ENCODE assay signal across 1 cellular context in genomic region chr14:68403794-68404522, GRCh38.
TF ChIP-seq lines count a peak whose summit lies in the region.

No MANE protein-coding gene starts in this region.

TF ChIP-seq in GM12878, 131 proteins besides CTCF, POLR2A, EP300 and RAD21 (continued from another document):
- TF ChIP-seq, protein P1, sequence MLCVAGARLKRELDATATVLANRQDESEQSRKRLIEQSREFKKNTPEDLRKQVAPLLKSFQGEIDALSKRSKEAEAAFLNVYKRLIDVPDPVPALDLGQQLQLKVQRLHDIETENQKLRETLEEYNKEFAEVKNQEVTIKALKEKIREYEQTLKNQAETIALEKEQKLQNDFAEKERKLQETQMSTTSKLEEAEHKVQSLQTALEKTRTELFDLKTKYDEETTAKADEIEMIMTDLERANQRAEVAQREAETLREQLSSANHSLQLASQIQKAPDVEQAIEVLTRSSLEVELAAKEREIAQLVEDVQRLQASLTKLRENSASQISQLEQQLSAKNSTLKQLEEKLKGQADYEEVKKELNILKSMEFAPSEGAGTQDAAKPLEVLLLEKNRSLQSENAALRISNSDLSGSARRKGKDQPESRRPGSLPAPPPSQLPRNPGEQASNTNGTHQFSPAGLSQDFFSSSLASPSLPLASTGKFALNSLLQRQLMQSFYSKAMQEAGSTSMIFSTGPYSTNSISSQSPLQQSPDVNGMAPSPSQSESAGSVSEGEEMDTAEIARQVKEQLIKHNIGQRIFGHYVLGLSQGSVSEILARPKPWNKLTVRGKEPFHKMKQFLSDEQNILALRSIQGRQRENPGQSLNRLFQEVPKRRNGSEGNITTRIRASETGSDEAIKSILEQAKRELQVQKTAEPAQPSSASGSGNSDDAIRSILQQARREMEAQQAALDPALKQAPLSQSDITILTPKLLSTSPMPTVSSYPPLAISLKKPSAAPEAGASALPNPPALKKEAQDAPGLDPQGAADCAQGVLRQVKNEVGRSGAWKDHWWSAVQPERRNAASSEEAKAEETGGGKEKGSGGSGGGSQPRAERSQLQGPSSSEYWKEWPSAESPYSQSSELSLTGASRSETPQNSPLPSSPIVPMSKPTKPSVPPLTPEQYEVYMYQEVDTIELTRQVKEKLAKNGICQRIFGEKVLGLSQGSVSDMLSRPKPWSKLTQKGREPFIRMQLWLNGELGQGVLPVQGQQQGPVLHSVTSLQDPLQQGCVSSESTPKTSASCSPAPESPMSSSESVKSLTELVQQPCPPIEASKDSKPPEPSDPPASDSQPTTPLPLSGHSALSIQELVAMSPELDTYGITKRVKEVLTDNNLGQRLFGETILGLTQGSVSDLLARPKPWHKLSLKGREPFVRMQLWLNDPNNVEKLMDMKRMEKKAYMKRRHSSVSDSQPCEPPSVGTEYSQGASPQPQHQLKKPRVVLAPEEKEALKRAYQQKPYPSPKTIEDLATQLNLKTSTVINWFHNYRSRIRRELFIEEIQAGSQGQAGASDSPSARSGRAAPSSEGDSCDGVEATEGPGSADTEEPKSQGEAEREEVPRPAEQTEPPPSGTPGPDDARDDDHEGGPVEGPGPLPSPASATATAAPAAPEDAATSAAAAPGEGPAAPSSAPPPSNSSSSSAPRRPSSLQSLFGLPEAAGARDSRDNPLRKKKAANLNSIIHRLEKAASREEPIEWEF (IDR thresholded peaks at IDR 0.05; ENCODE audit: insufficient replicate concordance, low read depth, low read length): no peak
- no peak for TF ChIP-seq SREBF1 (IDR thresholded peaks at IDR 0.05; ENCODE audit: low read length)
- TF ChIP-seq ZNF274 (IDR thresholded peaks at IDR 0.05; ENCODE audit: insufficient read depth, insufficient read length): no peak
- TF ChIP-seq YY1 (IDR thresholded peaks at IDR 0.05; ENCODE audit: low read depth, low read length): no peak
- TF ChIP-seq JUNB (IDR thresholded peaks at IDR 0.05): peak; percentile 47; the same call in 1 of the 2 replicates
- no peak for TF ChIP-seq NR2C2 (IDR thresholded peaks at IDR 0.05; ENCODE audit: borderline replicate concordance, control insufficient read depth, insufficient read length, low read depth)
- TF ChIP-seq LARP7 (IDR thresholded peaks at IDR 0.05): no peak
- no peak; the same call in 1 of the 2 replicates for TF ChIP-seq SMAD5 (IDR thresholded peaks at IDR 0.05; ENCODE audit: low read depth)
- TF ChIP-seq EGR1 (IDR thresholded peaks at IDR 0.05; ENCODE audit: borderline replicate concordance in 1 of 2, low read depth in 2 of 2, low read length in 2 of 2): no peak
- no peak for TF ChIP-seq RB1 (IDR thresholded peaks at IDR 0.05; ENCODE audit: borderline replicate concordance)
- TF ChIP-seq, protein P2, sequence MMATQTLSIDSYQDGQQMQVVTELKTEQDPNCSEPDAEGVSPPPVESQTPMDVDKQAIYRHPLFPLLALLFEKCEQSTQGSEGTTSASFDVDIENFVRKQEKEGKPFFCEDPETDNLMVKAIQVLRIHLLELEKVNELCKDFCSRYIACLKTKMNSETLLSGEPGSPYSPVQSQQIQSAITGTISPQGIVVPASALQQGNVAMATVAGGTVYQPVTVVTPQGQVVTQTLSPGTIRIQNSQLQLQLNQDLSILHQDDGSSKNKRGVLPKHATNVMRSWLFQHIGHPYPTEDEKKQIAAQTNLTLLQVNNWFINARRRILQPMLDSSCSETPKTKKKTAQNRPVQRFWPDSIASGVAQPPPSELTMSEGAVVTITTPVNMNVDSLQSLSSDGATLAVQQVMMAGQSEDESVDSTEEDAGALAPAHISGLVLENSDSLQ (IDR thresholded peaks at IDR 0.05): 0 out of 2 replicates have a peak, but pooled peaks have one; percentile 6
- no peak for TF ChIP-seq RCOR1 (conservative IDR thresholded peaks at IDR 0.05; ENCODE audit: low read depth, low read length)
- no peak for TF ChIP-seq ZNF207 (IDR thresholded peaks at IDR 0.05; ENCODE audit: borderline replicate concordance)
- TF ChIP-seq WRNIP1 (IDR thresholded peaks at IDR 0.05; ENCODE audit: borderline replicate concordance, low read depth, low read length): no peak
- no peak for TF ChIP-seq ZSCAN29 (IDR thresholded peaks at IDR 0.05)
- TF ChIP-seq, protein P3, sequence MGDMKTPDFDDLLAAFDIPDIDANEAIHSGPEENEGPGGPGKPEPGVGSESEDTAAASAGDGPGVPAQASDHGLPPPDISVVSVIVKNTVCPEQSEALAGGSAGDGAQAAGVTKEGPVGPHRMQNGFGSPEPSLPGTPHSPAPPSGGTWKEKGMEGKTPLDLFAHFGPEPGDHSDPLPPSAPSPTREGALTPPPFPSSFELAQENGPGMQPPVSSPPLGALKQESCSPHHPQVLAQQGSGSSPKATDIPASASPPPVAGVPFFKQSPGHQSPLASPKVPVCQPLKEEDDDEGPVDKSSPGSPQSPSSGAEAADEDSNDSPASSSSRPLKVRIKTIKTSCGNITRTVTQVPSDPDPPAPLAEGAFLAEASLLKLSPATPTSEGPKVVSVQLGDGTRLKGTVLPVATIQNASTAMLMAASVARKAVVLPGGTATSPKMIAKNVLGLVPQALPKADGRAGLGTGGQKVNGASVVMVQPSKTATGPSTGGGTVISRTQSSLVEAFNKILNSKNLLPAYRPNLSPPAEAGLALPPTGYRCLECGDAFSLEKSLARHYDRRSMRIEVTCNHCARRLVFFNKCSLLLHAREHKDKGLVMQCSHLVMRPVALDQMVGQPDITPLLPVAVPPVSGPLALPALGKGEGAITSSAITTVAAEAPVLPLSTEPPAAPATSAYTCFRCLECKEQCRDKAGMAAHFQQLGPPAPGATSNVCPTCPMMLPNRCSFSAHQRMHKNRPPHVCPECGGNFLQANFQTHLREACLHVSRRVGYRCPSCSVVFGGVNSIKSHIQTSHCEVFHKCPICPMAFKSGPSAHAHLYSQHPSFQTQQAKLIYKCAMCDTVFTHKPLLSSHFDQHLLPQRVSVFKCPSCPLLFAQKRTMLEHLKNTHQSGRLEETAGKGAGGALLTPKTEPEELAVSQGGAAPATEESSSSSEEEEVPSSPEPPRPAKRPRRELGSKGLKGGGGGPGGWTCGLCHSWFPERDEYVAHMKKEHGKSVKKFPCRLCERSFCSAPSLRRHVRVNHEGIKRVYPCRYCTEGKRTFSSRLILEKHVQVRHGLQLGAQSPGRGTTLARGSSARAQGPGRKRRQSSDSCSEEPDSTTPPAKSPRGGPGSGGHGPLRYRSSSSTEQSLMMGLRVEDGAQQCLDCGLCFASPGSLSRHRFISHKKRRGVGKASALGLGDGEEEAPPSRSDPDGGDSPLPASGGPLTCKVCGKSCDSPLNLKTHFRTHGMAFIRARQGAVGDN (IDR thresholded peaks at IDR 0.05): no peak; the same call in 1 of the 2 replicates
- no peak for TF ChIP-seq IRF4 (IDR thresholded peaks at IDR 0.05; ENCODE audit: low read depth, low read length)
- TF ChIP-seq SMARCA5 (IDR thresholded peaks at IDR 0.05): no peak
- no peak for TF ChIP-seq SUZ12 (IDR thresholded peaks at IDR 0.05; ENCODE audit: unreplicated experiment)
- TF ChIP-seq ASH2L (IDR thresholded peaks at IDR 0.05; ENCODE audit: borderline replicate concordance, low read depth): no peak
- TF ChIP-seq BCLAF1 (IDR thresholded peaks at IDR 0.05): no peak
- TF ChIP-seq RBBP5 (conservative IDR thresholded peaks at IDR 0.05): no peak
- TF ChIP-seq HDGF (IDR thresholded peaks at IDR 0.05): no peak
